Comparison of ENCODE assay signal across 11 cellular contexts in the genomic region with DNA sequence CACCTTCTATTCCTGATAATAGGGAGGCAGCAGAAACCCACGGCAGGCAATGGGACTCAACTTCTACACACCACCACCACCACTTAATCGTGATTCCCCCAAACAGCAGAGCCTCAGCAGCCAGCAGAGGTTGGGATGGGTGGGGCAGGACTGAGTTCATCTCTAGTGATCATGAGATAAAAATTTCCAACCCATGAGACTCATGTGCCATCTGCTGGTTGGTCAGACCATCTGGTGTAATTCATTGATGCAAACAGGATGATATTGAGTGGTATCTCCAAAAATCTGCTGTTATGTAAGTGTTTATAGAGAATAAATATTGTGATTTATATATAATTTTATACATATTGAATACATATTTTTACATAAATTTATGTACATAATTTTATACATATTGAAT. TPM values are rescaled to one million over a fixed set of nuclear protein-coding genes. Genes with fewer than 3 reads are reported as not detected.
"Had no signal": no experiment of that assay in that cellular context is flagged by ENCODE, and none has a peak within 500 bp of the region (broad histone marks: within the 10 kb centered on the region; RNA-seq: fewer than 3 reads in every experiment).

No MANE protein-coding gene starts in this region.

RNA-seq across cellular contexts. Expression of a gene that starts 5.3 kb away (rescaled TPM):
- total RNA-seq: activated CD8-positive, alpha-beta T cell treated with anti-CD3 and anti-CD28 coated beads, Interleukin-2, amount 10 ng/mL, durations not matched to agents 7 days and 5 days; activated naive CD8-positive, alpha-beta T cell treated with anti-CD3 and anti-CD28 coated beads, Interleukin-2, amount 10 ng/mL, durations not matched to agents 7 days and 5 days; adrenal gland; cerebellum; K562; M059J; NCI-H460; Right ventricle myocardium inferior; T-helper 1 cell treated with Interleukin-12 subunit alpha and Interleukin-12 subunit beta and Interleukin-4 antibody, amounts not matched to agents 30 ng/mL and 1 ng/mL, for 36 hours; WTC11 had no signal
- polyA plus RNA-seq: adrenal gland, K562, SK-N-SH had no signal

RNA-seq across cellular contexts. Expression of a gene that starts 23.7 kb away (rescaled TPM):
- total RNA-seq: activated CD8-positive, alpha-beta T cell treated with anti-CD3 and anti-CD28 coated beads, Interleukin-2, amount 10 ng/mL, durations not matched to agents 7 days and 5 days; activated naive CD8-positive, alpha-beta T cell treated with anti-CD3 and anti-CD28 coated beads, Interleukin-2, amount 10 ng/mL, durations not matched to agents 7 days and 5 days; adrenal gland; cerebellum; K562; M059J; NCI-H460; Right ventricle myocardium inferior; T-helper 1 cell treated with Interleukin-12 subunit alpha and Interleukin-12 subunit beta and Interleukin-4 antibody, amounts not matched to agents 30 ng/mL and 1 ng/mL, for 36 hours; WTC11 had no signal
- polyA plus RNA-seq: adrenal gland, K562, SK-N-SH had no signal

RNA-seq across cellular contexts. Expression of a gene that starts 25.6 kb away (rescaled TPM):
- total RNA-seq: activated CD8-positive, alpha-beta T cell treated with anti-CD3 and anti-CD28 coated beads, Interleukin-2, amount 10 ng/mL, durations not matched to agents 7 days and 5 days; activated naive CD8-positive, alpha-beta T cell treated with anti-CD3 and anti-CD28 coated beads, Interleukin-2, amount 10 ng/mL, durations not matched to agents 7 days and 5 days; adrenal gland; cerebellum; K562; M059J; NCI-H460; Right ventricle myocardium inferior; T-helper 1 cell treated with Interleukin-12 subunit alpha and Interleukin-12 subunit beta and Interleukin-4 antibody, amounts not matched to agents 30 ng/mL and 1 ng/mL, for 36 hours; WTC11 had no signal
- polyA plus RNA-seq: adrenal gland, K562, SK-N-SH had no signal

RNA-seq across cellular contexts. Expression of a gene that starts 35.7 kb away (rescaled TPM):
- total RNA-seq: activated CD8-positive, alpha-beta T cell treated with anti-CD3 and anti-CD28 coated beads, Interleukin-2, amount 10 ng/mL, durations not matched to agents 7 days and 5 days; activated naive CD8-positive, alpha-beta T cell treated with anti-CD3 and anti-CD28 coated beads, Interleukin-2, amount 10 ng/mL, durations not matched to agents 7 days and 5 days; adrenal gland; cerebellum; K562; M059J; Right ventricle myocardium inferior; T-helper 1 cell treated with Interleukin-12 subunit alpha and Interleukin-12 subunit beta and Interleukin-4 antibody, amounts not matched to agents 30 ng/mL and 1 ng/mL, for 36 hours; WTC11 had no signal
- polyA plus RNA-seq: adrenal gland, K562, SK-N-SH had no signal
